ENCODE assay signal across 13 cellular contexts in the genomic region with DNA sequence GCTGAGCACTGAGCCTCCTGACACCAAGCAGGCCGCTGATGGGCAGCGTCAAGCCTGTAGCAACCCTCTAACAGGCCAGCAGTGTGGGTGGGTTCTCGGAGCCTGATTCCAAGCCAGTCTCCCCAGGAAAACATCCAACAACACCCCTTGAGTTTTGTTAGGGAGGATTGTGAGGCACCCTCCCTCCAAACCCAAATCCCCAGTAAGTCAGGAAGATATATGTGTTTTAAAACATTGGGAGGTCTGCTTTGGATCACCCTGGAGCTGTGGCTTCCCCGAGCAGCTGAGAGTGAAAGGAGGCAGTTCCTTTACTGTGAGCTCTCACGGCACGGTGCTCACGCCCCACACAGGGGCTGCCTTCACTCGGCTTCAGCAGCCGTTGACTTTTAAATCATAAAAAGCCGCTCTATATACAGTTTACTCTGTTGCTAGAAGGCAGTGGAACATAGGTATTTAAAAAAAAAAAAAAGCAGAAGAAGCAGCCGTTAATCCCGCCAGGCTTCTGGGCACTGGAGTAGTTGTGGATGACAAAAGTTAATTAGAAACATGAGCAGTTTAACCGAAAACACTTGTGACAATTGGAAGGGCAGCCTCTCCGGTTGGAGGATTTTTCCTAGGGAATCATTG.
DNase-seq lines count a peak whose midpoint lies in the region; ATAC-seq and TF ChIP-seq lines count a peak whose summit lies in the region.
"Had no signal": no experiment of that assay in that cellular context is flagged by ENCODE, and none has a peak within 500 bp of the region (broad histone marks: within the 10 kb centered on the region; RNA-seq: fewer than 3 reads in every experiment).

No MANE protein-coding gene starts in this region.

- H3K23ac ChIP-seq in mesendoderm (ENCODE audit: low read length): no peak overlapping the region

- intact Hi-C loops in tibial artery (cut with DNase I; ENCODE audit: low total_unique reads): no loop called here

- H2BK5ac ChIP-seq in mesendoderm (ENCODE audit: low read length): no peak overlapping the region

- H3K79me2 ChIP-seq in mesendoderm (ENCODE audit: control insufficient read depth, insufficient read depth, low read length): no peaks in the 10 kb centered on the region

- H3K9me3 ChIP-seq in tibial artery: no peaks in the 10 kb centered on the region

- peak; percentile 11 for DNase-seq in NCI-H1105 treated with DMSO at 0.1 percent for 48 hours (lab: John Stamatoyannopoulos, UW)
- no peak for DNase-seq in NCI-H1105 (lab: John Stamatoyannopoulos, UW)
- DNase-seq in astrocyte of the hippocampus (ENCODE audit: low read depth, low spot score): peak; percentile 39
- no peak for DNase-seq in mesendoderm
- no peak for DNase-seq in tibial artery
- DNase-seq in GM13976 (ENCODE audit: low spot score): no peak
- no peak for DNase-seq in NCI-H82 treated with DMSO at 0.1 percent for 48 hours (lab: John Stamatoyannopoulos, UW; ENCODE audit: unreplicated experiment)
- DNase-seq: 8988T; activated T-cell treated with anti-CD3 and anti-CD28 coated beads, Interleukin-2, amount 50 U/mL, for 72 hours; foreskin melanocyte; WERI-Rb-1 had no signal

- no peak for ATAC-seq in HG02798 (IDR thresholded peaks at IDR 0.05; ENCODE audit: poor library complexity, unreplicated experiment)
- ATAC-seq: activated T-cell treated with anti-CD3 and anti-CD28 coated beads, Interleukin-2, amount 50 U/mL, for 72 hours; left lobe of liver had no signal

- no peak overlapping the region for H3K27ac ChIP-seq in mesendoderm (ENCODE audit: low read depth, low read length)
- H3K27ac ChIP-seq in tibial artery: peak overlapping the region; percentile 64 to 69
- H3K27ac ChIP-seq: WERI-Rb-1 had no signal

- H3K27me3 ChIP-seq in mesendoderm (ENCODE audit: insufficient read depth, low read length, poor library complexity) (no peaks in the 10 kb centered on the region), tibial artery (no peaks in the 10 kb centered on the region)

- H2AK5ac ChIP-seq in mesendoderm (ENCODE audit: low read length): no peak overlapping the region

- no peak overlapping the region for H3K4me2 ChIP-seq in mesendoderm (ENCODE audit: low read length)

- no CpG with 5 or more reads among the region's 14 CpGs for WGBS in mesendoderm (ENCODE audit: extremely low coverage, insufficient coverage, low lambda C conversion rate)

- no peak overlapping the region for H3K9ac ChIP-seq in mesendoderm (ENCODE audit: low read length)

- peak overlapping the region; percentile 11 for H3K56ac ChIP-seq in mesendoderm (ENCODE audit: low read length)

- H3K4me1 ChIP-seq in mesendoderm (ENCODE audit: control insufficient read depth, low read depth, low read length) (no peaks in the 10 kb centered on the region), tibial artery (peaks cover 0 to 97% (median 50%) of the 10 kb centered on the region in 4 donors)

- H3K18ac ChIP-seq in mesendoderm (ENCODE audit: low read length): no peak overlapping the region

- no peak overlapping the region for H2BK15ac ChIP-seq in mesendoderm (replicated peaks; ENCODE audit: low read depth)

- no peak overlapping the region for H2BK120ac ChIP-seq in mesendoderm (ENCODE audit: low read depth, low read length)

- in situ Hi-C loops in GM13976 (cut with MboI; ENCODE audit: low sequenced_read_pairs, unreplicated experiment): no loop called here

- no peak overlapping the region for H3K4ac ChIP-seq in mesendoderm (ENCODE audit: low read depth, low read length)

- no peak overlapping the region for H4K5ac ChIP-seq in mesendoderm (ENCODE audit: low read length)

- H3K4me3 ChIP-seq in mesendoderm (ENCODE audit: low read length) (no peak overlapping the region), tibial artery (no peak overlapping the region)

- H3K36me3 ChIP-seq in mesendoderm (ENCODE audit: control insufficient read depth, insufficient read depth, low read length) (no peaks in the 10 kb centered on the region), tibial artery (peaks cover 15 to 26% (median 18%) of the 10 kb centered on the region in 3 donors)
- H3K36me3 ChIP-seq: WERI-Rb-1 had no signal

- no peak overlapping the region for H4K8ac ChIP-seq in mesendoderm (ENCODE audit: low read depth, low read length)

- H3K79me1 ChIP-seq in mesendoderm (ENCODE audit: low read length): no peaks in the 10 kb centered on the region

- TF ChIP-seq CTCF in tibial artery (IDR thresholded peaks at IDR 0.05) (no peak), GM13976 (IDR thresholded peaks at IDR 0.05; ENCODE audit: borderline replicate concordance, control extremely low read depth, extremely low read depth, insufficient read depth, missing control alignments) (no peak)

Comparison
In these comparisons a context has a peak if more than half of its experiments do, and no peak if none do; other contexts are left out.
1. DNase-seq: peak in NCI-H1105 treated with DMSO at 0.1 percent for 48 hours (single experiment) and astrocyte of the hippocampus (single experiment); none in NCI-H1105 (single experiment), mesendoderm (single experiment), tibial artery (0 of 2), GM13976 (single experiment) and NCI-H82 treated with DMSO at 0.1 percent for 48 hours (single experiment).